16 cellular contexts compared by ENCODE assay signal in the genomic region with DNA sequence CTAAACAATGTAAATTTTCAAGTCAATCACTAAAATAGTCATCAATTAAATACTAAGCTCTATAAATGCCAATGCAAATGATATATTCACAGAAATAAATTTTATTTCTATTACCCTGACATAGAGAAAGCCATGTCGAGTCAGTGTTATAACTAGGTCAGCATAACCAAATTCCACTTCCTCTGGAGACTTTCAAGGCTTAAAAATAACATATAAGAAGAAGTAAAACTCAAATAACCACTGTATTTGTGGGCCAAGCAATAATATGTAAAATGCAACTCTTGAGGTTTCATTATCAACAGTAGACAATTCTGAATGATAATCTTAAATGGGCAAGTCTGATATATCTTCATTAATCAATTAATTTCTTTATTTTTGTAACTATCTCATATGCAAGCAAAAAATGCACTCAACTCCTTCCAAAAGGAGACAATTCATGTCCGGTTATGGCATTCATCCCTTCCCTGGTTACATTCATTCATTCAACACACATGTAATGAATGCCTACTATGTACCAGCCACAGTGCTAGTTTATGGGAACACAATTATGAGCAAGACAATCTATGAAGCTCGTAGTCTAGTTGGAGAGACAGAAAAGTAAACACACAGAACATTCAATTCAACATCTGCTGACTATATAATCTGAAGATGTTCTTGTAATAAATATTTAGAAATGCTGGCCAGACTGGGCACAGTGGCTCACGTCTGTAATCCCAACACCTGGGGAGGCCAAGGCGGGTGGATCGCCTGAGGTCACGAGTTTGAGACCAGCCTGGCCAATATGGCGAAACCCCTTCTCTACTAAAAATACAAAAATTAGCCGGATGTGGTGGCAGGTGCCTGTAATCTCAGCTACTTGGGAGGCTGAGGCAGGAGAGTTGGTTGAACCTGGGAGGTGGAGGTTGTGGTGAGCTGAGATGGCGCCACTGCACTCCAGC. TPM values are rescaled to one million over a fixed set of nuclear protein-coding genes. Genes with fewer than 3 reads are reported as not detected.
A peak's percentile ranks its signal among the peaks of the same experiment; 100 is the strongest.
DNase-seq lines count a peak whose midpoint lies in the region; ATAC-seq and TF ChIP-seq lines count a peak whose summit lies in the region.
"Had no signal": no experiment of that assay in that cellular context is flagged by ENCODE, and none has a peak within 500 bp of the region (broad histone marks: within the 10 kb centered on the region; RNA-seq: fewer than 3 reads in every experiment).

No MANE protein-coding gene starts in this region.

- CTCF ChIA-PET in CD4-positive, alpha-beta T cell (lab: Charles Lee) = interaction anchor here (0.6 to 0.7 kb wide), 4 partner anchors 30 to 905 kb away, joined by 3 to 4 read pairs (median 3); no protein-coding TSS in a partner anchor

- H3K4me1 ChIP-seq in heart right ventricle = peaks cover 0 to 13% (median 0%) of the 10 kb centered on the region in 9 donors
- H3K4me1 ChIP-seq: thyroid gland had no signal

- H3K4me3 Mint-ChIP-seq in stimulated activated naive B cell treated with anti-CD40 and anti-IgM and Interleukin-4, amounts not matched to agents 10 μg/mL and 1 μg/mL and 100 μg/mL, for 72 hours = peak overlapping the region; percentile 18 to 59
- no peak overlapping the region for H3K4me3 Mint-ChIP-seq in CD4-positive, alpha-beta T cell
- H3K4me3 Mint-ChIP-seq: activated T-cell treated with anti-CD3 and anti-CD28 coated beads, Interleukin-2, amount 50 U/mL, for 24 hours; nephron progenitor cell had no signal

- no peak overlapping the region for H3K4me3 ChIP-seq in heart right ventricle
- H3K4me3 ChIP-seq: thyroid gland had no signal

- ATAC-seq in HG02623 (IDR thresholded peaks at IDR 0.05; ENCODE audit: unreplicated experiment) (peak; percentile 61), heart right ventricle (no peak)
- ATAC-seq in stimulated activated naive B cell treated with anti-CD40 and anti-IgM and Interleukin-4, amounts not matched to agents 10 μg/mL and 1 μg/mL and 100 μg/mL, for 72 hours (replicated peaks) = peak; percentile 94 to 95
- no peak for ATAC-seq in CD4-positive, alpha-beta T cell (ENCODE audit: poor library complexity)
- ATAC-seq: left cardiac atrium had no signal

- H3K27ac ChIP-seq in CD4-positive, alpha-beta T cell (ENCODE audit: low read depth, low read length) = no peak overlapping the region
- H3K27ac ChIP-seq in heart right ventricle = no peak overlapping the region
- H3K27ac ChIP-seq: thyroid gland had no signal

- POLR2A ChIA-PET in CD4-positive, alpha-beta T cell (lab: Charles Lee) = no interaction called here

- peaks cover 0 to 3% of the 10 kb centered on the region in 2 donors for H3K9me3 Mint-ChIP-seq in stimulated activated naive B cell treated with anti-CD40 and anti-IgM and Interleukin-4, amounts not matched to agents 10 μg/mL and 1 μg/mL and 100 μg/mL, for 72 hours
- H3K9me3 Mint-ChIP-seq in CD4-positive, alpha-beta T cell = no peaks in the 10 kb centered on the region
- H3K9me3 Mint-ChIP-seq: activated T-cell treated with anti-CD3 and anti-CD28 coated beads, Interleukin-2, amount 50 U/mL, for 24 hours had no signal

- no peaks in the 10 kb centered on the region for H3K9me3 ChIP-seq in CD4-positive, alpha-beta T cell (ENCODE audit: control insufficient read depth, low read length)
- no peaks in the 10 kb centered on the region for H3K9me3 ChIP-seq in heart right ventricle
- H3K9me3 ChIP-seq: thyroid gland had no signal

- WGBS in heart right ventricle, 2 donors = 85% methylated on average over 10 of the region's 10 CpGs

- DNase-seq in NOMO-1 (lab: John Stamatoyannopoulos, UW; ENCODE audit: unreplicated experiment in 2 of 2) (peak; percentile 49 to 84), NOMO-1 treated with dmso at 0.1 percent for 144 hours (lab: John Stamatoyannopoulos, UW; ENCODE audit: unreplicated experiment) (no peak), NOMO-1 treated with DMSO at 0.1 percent for 48 hours (lab: John Stamatoyannopoulos, UW; ENCODE audit: unreplicated experiment) (peak; percentile 72), heart right ventricle (no peak), SHP77 treated with DMSO at 0.1 percent for 48 hours (lab: John Stamatoyannopoulos, UW) (no peak)
- no peak for DNase-seq in stimulated activated naive B cell treated with anti-CD40 and anti-IgM and Interleukin-4, amounts not matched to agents 10 μg/mL and 1 μg/mL and 100 μg/mL, for 72 hours
- no peak for DNase-seq in CD4-positive, alpha-beta T cell
- DNase-seq: 8988T; activated T-cell treated with anti-CD3 and anti-CD28 coated beads, Interleukin-2, amount 50 U/mL, for 24 hours; DMS53; left cardiac atrium; NCI-H446 treated with DMSO at 0.1 percent for 48 hours; nephron progenitor cell; Right ventricle myocardium superior; thyroid gland had no signal

- H3K27me3 ChIP-seq in CD4-positive, alpha-beta T cell (ENCODE audit: control insufficient read depth, insufficient read depth, low read length) = no peaks in the 10 kb centered on the region
- no peaks in the 10 kb centered on the region for H3K27me3 ChIP-seq in heart right ventricle
- H3K27me3 ChIP-seq: thyroid gland had no signal

- H3K36me3 ChIP-seq in heart right ventricle = no peaks in the 10 kb centered on the region
- H3K36me3 ChIP-seq: thyroid gland had no signal

- no peaks in the 10 kb centered on the region for H3K36me3 Mint-ChIP-seq in stimulated activated naive B cell treated with anti-CD40 and anti-IgM and Interleukin-4, amounts not matched to agents 10 μg/mL and 1 μg/mL and 100 μg/mL, for 72 hours
- no peaks in the 10 kb centered on the region for H3K36me3 Mint-ChIP-seq in CD4-positive, alpha-beta T cell (ENCODE audit: low read depth)

- no peaks in the 10 kb centered on the region for H3K27me3 Mint-ChIP-seq in stimulated activated naive B cell treated with anti-CD40 and anti-IgM and Interleukin-4, amounts not matched to agents 10 μg/mL and 1 μg/mL and 100 μg/mL, for 72 hours
- H3K27me3 Mint-ChIP-seq in CD4-positive, alpha-beta T cell = no peaks in the 10 kb centered on the region
- H3K27me3 Mint-ChIP-seq: activated T-cell treated with anti-CD3 and anti-CD28 coated beads, Interleukin-2, amount 50 U/mL, for 24 hours had no signal

- no peak overlapping the region for H3K27ac Mint-ChIP-seq in stimulated activated naive B cell treated with anti-CD40 and anti-IgM and Interleukin-4, amounts not matched to agents 10 μg/mL and 1 μg/mL and 100 μg/mL, for 72 hours
- H3K27ac Mint-ChIP-seq in CD4-positive, alpha-beta T cell = no peak overlapping the region
- H3K27ac Mint-ChIP-seq: activated T-cell treated with anti-CD3 and anti-CD28 coated beads, Interleukin-2, amount 50 U/mL, for 24 hours; nephron progenitor cell had no signal

- intact Hi-C loops in CD4-positive, alpha-beta T cell (cut with DNase I, micrococcal nuclease) = no loop called here
- intact Hi-C loops in heart right ventricle (cut with DNase I) = no loop called here

- no peak for TF ChIP-seq CTCF in CD4-positive, alpha-beta T cell (IDR thresholded peaks at IDR 0.05)
- TF ChIP-seq CTCF in heart right ventricle (IDR thresholded peaks at IDR 0.05) = no peak

- peaks cover 20 to 55% of the 10 kb centered on the region in 2 donors for H3K4me1 Mint-ChIP-seq in stimulated activated naive B cell treated with anti-CD40 and anti-IgM and Interleukin-4, amounts not matched to agents 10 μg/mL and 1 μg/mL and 100 μg/mL, for 72 hours
- H3K4me1 Mint-ChIP-seq in CD4-positive, alpha-beta T cell (ENCODE audit: low read depth) = peaks cover 8% of the 10 kb centered on the region
- H3K4me1 Mint-ChIP-seq: nephron progenitor cell had no signal

RNA-seq across cellular contexts. Expression of gene CAP1, which starts 37.1 kb away (rescaled TPM):
- 100 to 1,000 TPM; 121 to 126 TPM for total RNA-seq in CD4-positive, alpha-beta T cell
- total RNA-seq in heart right ventricle = 100 to 1,000 TPM in 2 of 10 donors, 10 to 100 TPM in 8; 46.4 to 157 (median 55.8) TPM
- polyA plus RNA-seq in heart right ventricle = 10 to 100 TPM; 25.2 to 93.5 TPM

RNA-seq across cellular contexts. Expression of gene MFSD2A, which starts 48.5 kb away (rescaled TPM):
- 1 to 10 TPM; 2.5 to 2.7 TPM for total RNA-seq in CD4-positive, alpha-beta T cell
- total RNA-seq in heart right ventricle = 1 to 10 TPM in 1 of 10 donors, under 1 TPM in 7, not detected in 2; 0.31 to 1.2 (median 0.45) TPM
- 1 to 10 TPM in 1 of 2 donors, under 1 TPM in 1; 0.15 to 5.6 TPM for polyA plus RNA-seq in heart right ventricle

Comparison
In these comparisons a context has a peak if more than half of its experiments do, and no peak if none do; other contexts are left out.
1. DNase-seq: peak in NOMO-1 (2 of 2) and NOMO-1 treated with DMSO at 0.1 percent for 48 hours (single experiment); none in NOMO-1 treated with dmso at 0.1 percent for 144 hours (single experiment), stimulated activated naive B cell treated with anti-CD40 and anti-IgM and Interleukin-4, amounts not matched to agents 10 μg/mL and 1 μg/mL and 100 μg/mL, for 72 hours (single experiment), CD4-positive, alpha-beta T cell (0 of 10), heart right ventricle (0 of 2) and SHP77 treated with DMSO at 0.1 percent for 48 hours (single experiment).
2. ATAC-seq: peak in HG02623 (single experiment) and stimulated activated naive B cell treated with anti-CD40 and anti-IgM and Interleukin-4, amounts not matched to agents 10 μg/mL and 1 μg/mL and 100 μg/mL, for 72 hours (2 of 2); none in CD4-positive, alpha-beta T cell (single experiment) and heart right ventricle (0 of 8).